Comparison of ENCODE assay signal across 8 cellular contexts in the genomic region with DNA sequence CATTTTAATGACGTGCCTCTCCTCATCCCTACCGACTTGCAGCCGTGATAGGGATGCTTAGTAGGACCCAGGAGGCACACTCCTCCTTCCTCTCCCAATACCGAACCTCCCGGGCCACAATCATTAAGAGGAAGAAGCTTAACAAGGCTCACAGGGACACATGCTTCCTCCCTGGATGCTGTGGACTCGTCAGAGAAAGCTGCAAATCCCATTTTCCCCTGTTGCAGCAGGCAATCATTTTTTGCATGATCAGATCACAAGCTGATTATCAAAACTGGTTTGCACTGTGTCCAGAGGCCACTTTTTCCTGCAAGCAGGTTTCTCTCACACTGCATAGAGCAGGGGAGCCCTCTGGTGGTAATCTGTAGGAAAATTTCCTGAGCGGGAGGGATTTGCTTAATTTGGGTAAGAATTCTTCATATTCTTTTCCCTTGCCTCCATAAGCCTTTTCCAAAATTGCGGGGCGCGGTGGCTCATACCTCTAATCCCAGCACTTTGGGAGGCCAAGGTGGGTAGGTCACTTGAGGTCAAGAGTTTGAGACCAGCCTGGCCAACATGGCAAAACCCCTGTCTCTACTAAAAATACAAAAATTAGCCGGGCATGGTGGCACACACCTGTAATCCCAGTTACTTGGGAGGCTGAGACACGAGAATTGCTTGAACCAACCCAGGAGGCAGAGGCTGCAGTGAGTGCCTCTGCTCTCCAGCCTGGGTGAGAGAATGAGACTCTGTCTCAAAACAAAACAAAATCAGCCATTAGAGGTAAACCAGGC. TPM values are rescaled to one million over a fixed set of nuclear protein-coding genes. Genes with fewer than 3 reads are reported as not detected.
DNase-seq lines count a peak whose midpoint lies in the region; ATAC-seq and TF ChIP-seq lines count a peak whose summit lies in the region.

No MANE protein-coding gene starts in this region.

- no peak overlapping the region for H3K4me3 ChIP-seq in Karpas-422 (ENCODE audit: low read length)
- H3K4me3 ChIP-seq in astrocyte of the cerebellum (ENCODE audit: low read depth, low read length): peak overlapping the region; percentile 1
- peak overlapping the region; percentile 54 for H3K4me3 ChIP-seq in rectal smooth muscle tissue (ENCODE audit: low read length)

- H3K36me3 ChIP-seq in Karpas-422 (ENCODE audit: insufficient read depth, low read length) (no peaks in the 10 kb centered on the region), rectal smooth muscle tissue (ENCODE audit: control insufficient read depth, insufficient read depth, low read length) (no peaks in the 10 kb centered on the region)

- CTCF ChIA-PET in RWPE1 (lab: Yijun Ruan, JAX): interaction anchor here (0.6 to 1.9 kb wide), 17 partner anchors 11 to 1930 kb away, joined by 3 to 13 read pairs (median 4); no protein-coding TSS in a partner anchor

- H3K27ac ChIP-seq in Karpas-422 (ENCODE audit: low read length) (no peak overlapping the region), RWPE1 (no peak overlapping the region), rectal smooth muscle tissue (ENCODE audit: low read depth, low read length) (no peak overlapping the region)

- in situ Hi-C loops in astrocyte of the cerebellum (cut with HindIII; ENCODE audit: low sequenced_read_pairs): loop anchor here (5.0 kb wide), 1 partner anchor 149 kb away; no protein-coding TSS in a partner anchor

- POLR2A ChIA-PET in RWPE1 (lab: Yijun Ruan, JAX; ENCODE audit: low non-redundant PET): no interaction called here

- DNase-seq in activated naive CD4-positive, alpha-beta T cell treated with Interleukin-2 at 50 U/mL for 16 hours: peak; percentile 17
- no peak for DNase-seq in activated naive CD4-positive, alpha-beta T cell (lab: John Stamatoyannopoulos, UW)
- DNase-seq in Karpas-422 (peak; percentile 82), RWPE1 (ENCODE audit: low spot score) (peak; percentile 63), astrocyte of the cerebellum (ENCODE audit: low read depth) (peak; percentile 85), hepatic stellate cell (ENCODE audit: low spot score) (peak; percentile 45)

- H3K4me1 ChIP-seq in Karpas-422 (ENCODE audit: low read length) (no peaks in the 10 kb centered on the region), rectal smooth muscle tissue (ENCODE audit: control insufficient read depth, insufficient read depth, low read length) (peaks cover 2% of the 10 kb centered on the region)

- no peak overlapping the region for H3K4me2 ChIP-seq in Karpas-422 (ENCODE audit: low read depth, low read length, poor library complexity, severe bottlenecking)

- H3K9me2 ChIP-seq in Karpas-422 (replicated peaks; ENCODE audit: insufficient read depth, low read length): no peaks in the 10 kb centered on the region

- ATAC-seq in HG03571 (IDR thresholded peaks at IDR 0.05; ENCODE audit: unreplicated experiment): no peak

- no peaks in the 10 kb centered on the region for H4K20me1 ChIP-seq in Karpas-422 (ENCODE audit: insufficient read depth, low read depth, low read length)

- TF ChIP-seq CTCF in RWPE1 (conservative IDR thresholded peaks at IDR 0.05; ENCODE audit: low read depth): peak; percentile 98
- peak; percentile 93 for TF ChIP-seq CTCF in astrocyte of the cerebellum (IDR thresholded peaks at IDR 0.05; ENCODE audit: low read depth, low read length, missing control alignments)

- H3K27me3 ChIP-seq in Karpas-422 (ENCODE audit: low read length) (0 out of 2 replicates have a peak, but pooled peaks cover 3% of the 10 kb centered on the region), rectal smooth muscle tissue (ENCODE audit: control insufficient read depth, insufficient read depth, low read length) (no peaks in the 10 kb centered on the region)

- H2AFZ ChIP-seq in Karpas-422 (ENCODE audit: low read length): no peak overlapping the region

- no peaks in the 10 kb centered on the region for H3K79me2 ChIP-seq in Karpas-422 (ENCODE audit: low read length)

- no peak overlapping the region for H3K9ac ChIP-seq in Karpas-422 (ENCODE audit: low read length)
- H3K9ac ChIP-seq in rectal smooth muscle tissue (ENCODE audit: low read length): no peak overlapping the region

- H3K9me3 ChIP-seq in Karpas-422 (ENCODE audit: low read length): no peaks in the 10 kb centered on the region

RNA-seq across cellular contexts. Expression of gene LAMB4, which starts 16.1 kb away (rescaled TPM):
- not detected in 2 replicates for total RNA-seq in Karpas-422 (2014; rRNA removed; shearing (Covaris generic); ENCODE audit: low replicate concordance)

Comparison
In these comparisons a context has a peak if more than half of its experiments do, and no peak if none do; other contexts are left out.
1. DNase-seq: peak in activated naive CD4-positive, alpha-beta T cell treated with Interleukin-2 at 50 U/mL for 16 hours (single experiment), Karpas-422 (single experiment), RWPE1 (single experiment), astrocyte of the cerebellum (single experiment) and hepatic stellate cell (single experiment); none in activated naive CD4-positive, alpha-beta T cell (0 of 4).